In the genomic region with DNA sequence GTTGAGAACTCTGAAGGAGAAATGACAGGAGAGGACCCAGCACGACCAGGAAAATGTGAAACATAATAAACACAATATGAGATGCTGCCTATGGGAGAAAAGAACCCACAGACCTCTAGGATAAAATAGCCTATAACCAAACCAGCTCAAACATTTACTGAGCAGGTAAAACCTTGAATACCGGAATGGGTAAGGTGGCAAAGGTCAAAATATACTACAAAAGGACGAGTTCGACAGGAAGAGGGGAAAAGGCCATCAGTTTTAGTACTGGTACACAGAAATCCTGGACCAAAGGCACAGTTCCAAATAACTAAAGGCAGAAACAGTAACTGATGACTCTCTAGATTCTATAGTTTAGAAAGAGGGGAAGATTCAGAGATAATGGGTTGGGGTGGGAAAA, we compare ENCODE assay signal across 18 cellular contexts.
A peak's percentile ranks its signal among the peaks of the same experiment; 100 is the strongest.
DNase-seq lines count a peak whose midpoint lies in the region; ATAC-seq and TF ChIP-seq lines count a peak whose summit lies in the region.
"Had no signal": no experiment of that assay in that cellular context is flagged by ENCODE, and none has a peak within 500 bp of the region (broad histone marks: within the 10 kb centered on the region; RNA-seq: fewer than 3 reads in every experiment).

No MANE protein-coding gene starts in this region.

- H3K9ac ChIP-seq in endodermal cell (ENCODE audit: extremely low read depth, low read length, poor library complexity, severe bottlenecking), result no peak overlapping the region
- H3K9ac ChIP-seq: BLaER1 treated with 17β-estradiol and CSF1 and Interleukin-3, amounts not matched to agents 10 nM and 100 nM; GM23248 had no signal

- no peak for TF ChIP-seq EP300 in suprapubic skin (IDR thresholded peaks at IDR 0.05)

- intact Hi-C loops in left ventricle myocardium inferior (cut with micrococcal nuclease), result no loop called here
- intact Hi-C loops in Right ventricle myocardium inferior (cut with DNase I), result no loop called here

- H3K36me3 Mint-ChIP-seq in T-helper 17 cell (ENCODE audit: low read depth), result peaks cover 15% of the 10 kb centered on the region
- peaks cover 27% of the 10 kb centered on the region for H3K36me3 Mint-ChIP-seq in endodermal cell (ENCODE audit: low read depth)
- peaks cover 10% of the 10 kb centered on the region for H3K36me3 Mint-ChIP-seq in nephron progenitor cell (ENCODE audit: low read depth)

- H3K27me3 ChIP-seq in left ventricle myocardium inferior (ENCODE audit: low read depth) (no peaks in the 10 kb centered on the region), endodermal cell (ENCODE audit: control insufficient read depth, insufficient read depth, low read length, poor library complexity, severe bottlenecking) (no peaks in the 10 kb centered on the region), suprapubic skin (no peaks in the 10 kb centered on the region)
- H3K27me3 ChIP-seq: BLaER1 treated with 17β-estradiol and CSF1 and Interleukin-3, amounts not matched to agents 10 nM and 100 nM had no signal

- H3K36me3 ChIP-seq in left ventricle myocardium inferior (peaks cover 10% of the 10 kb centered on the region), endodermal cell (ENCODE audit: control insufficient read depth, insufficient read depth, low read length) (peaks cover 66% of the 10 kb centered on the region), suprapubic skin (peaks cover 20% of the 10 kb centered on the region)

- H3K4me1 Mint-ChIP-seq in T-helper 17 cell (peaks cover 21% of the 10 kb centered on the region), endodermal cell (peaks cover 17% of the 10 kb centered on the region), nephron progenitor cell (peaks cover 29% of the 10 kb centered on the region)
- H3K4me1 Mint-ChIP-seq: B cell, IgD-negative memory B cell had no signal

- H3K4me3 ChIP-seq in left ventricle myocardium inferior (no peak overlapping the region), endodermal cell (ENCODE audit: low read length) (no peak overlapping the region), suprapubic skin (no peak overlapping the region)
- H3K4me3 ChIP-seq: BLaER1 treated with 17β-estradiol and CSF1 and Interleukin-3, amounts not matched to agents 10 nM and 100 nM; GM23248 had no signal

- no peaks in the 10 kb centered on the region for H3K9me3 ChIP-seq in left ventricle myocardium inferior (replicated peaks)
- no peaks in the 10 kb centered on the region for H3K9me3 ChIP-seq in T-helper 17 cell (ENCODE audit: control insufficient read depth, low read length, poor library complexity, severe bottlenecking)
- H3K9me3 ChIP-seq in endodermal cell (ENCODE audit: control insufficient read depth, low read length), result peaks cover 6% of the 10 kb centered on the region
- H3K9me3 ChIP-seq in suprapubic skin, result no peaks in the 10 kb centered on the region
- H3K9me3 ChIP-seq: BLaER1 treated with 17β-estradiol and CSF1 and Interleukin-3, amounts not matched to agents 10 nM and 100 nM had no signal

- peak overlapping the region; percentile 24 for H3K27ac ChIP-seq in left ventricle myocardium inferior (replicated peaks)
- no peak overlapping the region for H3K27ac ChIP-seq in endodermal cell (ENCODE audit: low read depth, low read length)
- no peak overlapping the region for H3K27ac ChIP-seq in suprapubic skin
- H3K27ac ChIP-seq: BLaER1 treated with 17β-estradiol and CSF1 and Interleukin-3, amounts not matched to agents 10 nM and 100 nM; GM23248 had no signal

- no peaks in the 10 kb centered on the region for H3K27me3 Mint-ChIP-seq in T-helper 17 cell
- no peaks in the 10 kb centered on the region for H3K27me3 Mint-ChIP-seq in endodermal cell (ENCODE audit: insufficient read depth)
- no peaks in the 10 kb centered on the region for H3K27me3 Mint-ChIP-seq in nephron progenitor cell (ENCODE audit: low read depth, poor library complexity)
- H3K27me3 Mint-ChIP-seq: B cell, IgD-negative memory B cell had no signal

- TF ChIP-seq POLR2A in suprapubic skin (IDR thresholded peaks at IDR 0.05), result no peak

- no peak for DNase-seq in left ventricle myocardium inferior
- no peak for DNase-seq in Right ventricle myocardium inferior (ENCODE audit: missing footprints)
- no peak for DNase-seq in T-helper 17 cell
- no peak for DNase-seq in endodermal cell
- DNase-seq in nephron progenitor cell, result no peak
- no peak for DNase-seq in suprapubic skin (ENCODE audit: low spot score in 2 of 2)
- no peak for DNase-seq in NCI-H69 (lab: John Stamatoyannopoulos, UW)
- DNase-seq: 8988T; Calu3; CD8-positive, alpha-beta T cell; DMS79 treated with DMSO at 0.1 percent for 48 hours; GF-D8; GM23248; HCEC 1CT had no signal

- H3K9me3 Mint-ChIP-seq in endodermal cell (no peaks in the 10 kb centered on the region), nephron progenitor cell (no peaks in the 10 kb centered on the region)
- H3K9me3 Mint-ChIP-seq: CD8-positive, alpha-beta T cell; IgD-negative memory B cell had no signal

- peak overlapping the region; percentile 79 for H3K27ac Mint-ChIP-seq in T-helper 17 cell
- peak overlapping the region; percentile 16 for H3K27ac Mint-ChIP-seq in endodermal cell
- peak overlapping the region; percentile 60 for H3K27ac Mint-ChIP-seq in nephron progenitor cell
- H3K27ac Mint-ChIP-seq: B cell; CD8-positive, alpha-beta T cell had no signal

- H3K4me1 ChIP-seq in left ventricle myocardium inferior, result peaks cover 54% of the 10 kb centered on the region
- peaks cover 12% of the 10 kb centered on the region for H3K4me1 ChIP-seq in endodermal cell (ENCODE audit: control insufficient read depth, insufficient read depth, low read length)
- H3K4me1 ChIP-seq in suprapubic skin, result peaks cover 3% of the 10 kb centered on the region

- no peak for ATAC-seq in Right ventricle myocardium inferior
- no peak for ATAC-seq in T-helper 17 cell
- no peak for ATAC-seq in SK-N-SH treated with all-trans-retinoic acid at 6 μM for 48 hours
- ATAC-seq: CD8-positive, alpha-beta T cell had no signal

- WGBS in endodermal cell (ENCODE audit: insufficient coverage in 1 of 2, insufficient read length in 1 of 2), 2 experiments, result 95 to 100% methylated on average over 2 to 4 of the region's 4 CpGs
- WGBS in suprapubic skin, result 91% methylated on average over 4 of the region's 4 CpGs

- TF ChIP-seq CTCF in left ventricle myocardium inferior (IDR thresholded peaks at IDR 0.05; ENCODE audit: borderline replicate concordance), result no peak
- no peak for TF ChIP-seq CTCF in endodermal cell (conservative IDR thresholded peaks at IDR 0.05)
- TF ChIP-seq CTCF in nephron progenitor cell (IDR thresholded peaks at IDR 0.05), result no peak
- TF ChIP-seq CTCF in suprapubic skin (IDR thresholded peaks at IDR 0.05), result no peak

- H3K4me3 Mint-ChIP-seq in T-helper 17 cell (no peak overlapping the region), endodermal cell (no peak overlapping the region), nephron progenitor cell (no peak overlapping the region)
- H3K4me3 Mint-ChIP-seq: B cell; CD8-positive, alpha-beta T cell; IgD-negative memory B cell had no signal

TF ChIP-seq in SK-N-SH treated with all-trans-retinoic acid at 6 μM for 48 hours, 23 proteins besides CTCF, POLR2A, EP300 and RAD21:
- TF ChIP-seq ZNF565 (CRISPR knock-in tag; conservative IDR thresholded peaks at IDR 0.05; ENCODE audit: low read depth) (no peak), CSRNP3 (CRISPR knock-in tag; IDR thresholded peaks at IDR 0.05) (no peak), SNAI2 (CRISPR knock-in tag; IDR thresholded peaks at IDR 0.05) (no peak), CREB5 (CRISPR knock-in tag; IDR thresholded peaks at IDR 0.05; ENCODE audit: low read depth) (no peak), ARNTL (CRISPR knock-in tag; IDR thresholded peaks at IDR 0.05; ENCODE audit: borderline replicate concordance, low read depth) (no peak), TOX (CRISPR knock-in tag; IDR thresholded peaks at IDR 0.05; ENCODE audit: borderline replicate concordance) (no peak), ZNF8 (CRISPR knock-in tag; IDR thresholded peaks at IDR 0.05) (no peak), POU6F1 (CRISPR knock-in tag; IDR thresholded peaks at IDR 0.05; ENCODE audit: borderline replicate concordance, low read depth) (no peak), ESRRG (CRISPR knock-in tag; IDR thresholded peaks at IDR 0.05) (no peak), OSR1 (CRISPR knock-in tag; IDR thresholded peaks at IDR 0.05) (no peak)
TF ChIP-seq in SK-N-SH treated with all-trans-retinoic acid at 6 μM for 48 hours: peak in this region for 0.

Comparison
In these comparisons a context has a peak if more than half of its experiments do, and no peak if none do; other contexts are left out.
1. H3K27ac Mint-ChIP-seq: peak in every context shown above with its lines; median percentile 79 in T-helper 17 cell; 60 in nephron progenitor cell; 16 in endodermal cell.